Comparison of ENCODE assay signal across 8 cellular contexts in genomic region chr9:470041-470781, GRCh38. TPM values are rescaled to one million over a fixed set of nuclear protein-coding genes. Genes with fewer than 3 reads are reported as not detected.
DNase-seq lines count a peak whose midpoint lies in the region; ATAC-seq and TF ChIP-seq lines count a peak whose summit lies in the region.

No MANE protein-coding gene starts in this region.

- no peaks in the 10 kb centered on the region for H3K9me3 Mint-ChIP-seq in activated B cell treated with CpG ODN at 0.5 μM for 24 hours

- H3K4me3 ChIP-seq in AG04449 (ENCODE audit: low read depth, low read length) = peak overlapping the region; percentile 61

- TF ChIP-seq CTCF in AG04449 (IDR thresholded peaks at IDR 0.05; ENCODE audit: insufficient read depth, low read length, missing control alignments) (no peak), activated B cell treated with CpG ODN at 0.5 μM for 24 hours (IDR thresholded peaks at IDR 0.05) (no peak)

- peaks cover 14% of the 10 kb centered on the region for H3K36me3 Mint-ChIP-seq in activated B cell treated with CpG ODN at 0.5 μM for 24 hours (ENCODE audit: low read depth)

- POLR2A ChIA-PET in AG04449 (lab: Yijun Ruan, JAX) = no interaction called here
- POLR2A ChIA-PET in activated B cell treated with CpG ODN at 0.5 μM for 24 hours (lab: Charles Lee) = interaction anchor here (0.6 to 2.2 kb wide), 4 partner anchors 29 to 1787 kb away, joined by 3 to 11 read pairs (median 4); partner anchors contain the start of gene KANK1

- peak; percentile 88 for ATAC-seq in GM18873 (IDR thresholded peaks at IDR 0.05; ENCODE audit: low FRiP score, unreplicated experiment)
- ATAC-seq in HG03135 (IDR thresholded peaks at IDR 0.05; ENCODE audit: unreplicated experiment) = peak; percentile 85
- ATAC-seq in activated B cell treated with CpG ODN at 0.5 μM for 24 hours (ENCODE audit: low read depth) = peak; percentile 94

- CTCF ChIA-PET in AG04449 (lab: Yijun Ruan, JAX) = interaction anchor here (1.0 kb wide), 1 partner anchor 9 kb away, joined by 4 read pairs; no protein-coding TSS in a partner anchor
- CTCF ChIA-PET in activated B cell treated with CpG ODN at 0.5 μM for 24 hours (lab: Charles Lee) = interaction anchor here (1.6 kb wide), 1 partner anchor 34 kb away, joined by 7 read pairs; the partner anchor contains the start of gene KANK1

- intact Hi-C loops in activated B cell treated with CpG ODN at 0.5 μM for 24 hours (cut with micrococcal nuclease) = loop anchor here (1.0 kb wide), 1 partner anchor 34 kb away; the partner anchor contains the start of gene KANK1

- DNase-seq in AG04449 (ENCODE audit: low read depth, low spot score) (peak; percentile 5), NCI-H2196 (lab: John Stamatoyannopoulos, UW; ENCODE audit: unreplicated experiment) (peak; percentile 98), activated B cell treated with CpG ODN at 0.5 μM for 24 hours (peak; percentile 76), islet precursor cell (peak; percentile 94)
- DNase-seq in central memory CD4-positive, alpha-beta T cell = peak; percentile 90
- DNase-seq in stimulated activated CD4-positive, alpha-beta T cell treated with anti-CD3 and anti-CD28 coated beads, Interleukin-12 subunit alpha, Interleukin-12 subunit beta, amount 100 ng/mL, for 4 hours = peak; percentile 78

- peaks cover 28% of the 10 kb centered on the region for H3K4me1 Mint-ChIP-seq in activated B cell treated with CpG ODN at 0.5 μM for 24 hours

- H3K27me3 Mint-ChIP-seq in activated B cell treated with CpG ODN at 0.5 μM for 24 hours = no peaks in the 10 kb centered on the region

- peak overlapping the region; percentile 95 for H3K27ac Mint-ChIP-seq in activated B cell treated with CpG ODN at 0.5 μM for 24 hours

- peak overlapping the region; percentile 97 for H3K4me3 Mint-ChIP-seq in activated B cell treated with CpG ODN at 0.5 μM for 24 hours

RNA-seq across cellular contexts. Expression of gene KANK1, which starts 34.3 kb away (rescaled TPM):
- total RNA-seq in activated B cell treated with CpG ODN at 0.5 μM for 24 hours = 2.2 and 2.6 TPM in 2 replicates

Comparison
In these comparisons a context has a peak if more than half of its experiments do, and no peak if none do; other contexts are left out.
1. Peak in every context shown above with its lines: DNase-seq, ATAC-seq and H3K4me3 ChIP-seq.
2. DNase-seq: peak in every context shown above with its lines; median percentile 98 in NCI-H2196; 94 in islet precursor cell; 90 in central memory CD4-positive, alpha-beta T cell; 78 in stimulated activated CD4-positive, alpha-beta T cell treated with anti-CD3 and anti-CD28 coated beads, Interleukin-12 subunit alpha, Interleukin-12 subunit beta, amount 100 ng/mL, for 4 hours; 76 in activated B cell treated with CpG ODN at 0.5 μM for 24 hours; 5 in AG04449.